Comparison of ENCODE assay signal across 9 cellular contexts in the genomic region with DNA sequence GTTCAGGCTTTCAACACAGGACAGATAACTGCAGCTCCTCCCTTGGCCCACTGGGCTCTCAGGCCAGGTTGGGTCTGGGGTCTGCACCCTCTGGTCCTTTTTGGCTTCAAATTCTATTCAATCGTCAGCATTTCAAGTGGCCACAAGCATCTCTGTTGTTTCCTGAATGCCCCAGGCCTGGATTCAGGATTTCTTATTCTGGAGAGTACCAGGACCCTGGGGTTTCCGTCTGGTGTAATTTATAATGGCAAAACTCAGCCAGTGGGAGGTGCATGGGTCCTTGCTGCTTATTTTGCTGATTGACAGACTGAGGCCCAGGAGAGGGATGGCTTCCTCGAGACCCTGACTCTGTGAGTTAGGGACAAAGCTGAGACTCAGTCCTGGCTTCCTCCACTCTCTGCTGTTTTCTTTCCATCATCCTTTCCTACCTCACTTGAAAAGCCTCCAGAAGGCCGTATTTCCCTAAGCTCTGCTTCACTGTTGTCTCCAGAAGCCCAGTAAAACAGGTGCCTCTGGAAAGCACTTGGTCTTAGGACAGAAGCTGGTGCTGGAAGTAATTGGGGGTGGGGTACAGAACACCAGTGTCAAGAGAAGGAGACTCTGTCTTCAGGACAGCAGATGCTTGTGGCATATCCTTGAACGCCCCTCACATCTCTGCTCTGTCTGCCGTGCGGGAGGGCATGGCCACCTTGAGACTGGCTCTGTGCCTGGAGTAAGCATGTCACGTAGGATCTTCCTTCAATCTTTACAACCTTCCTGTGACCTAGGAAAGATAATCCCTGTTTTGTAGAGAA. TPM values are rescaled to one million over a fixed set of nuclear protein-coding genes. Genes with fewer than 3 reads are reported as not detected.
DNase-seq lines count a peak whose midpoint lies in the region; ATAC-seq and TF ChIP-seq lines count a peak whose summit lies in the region.
"Had no signal": no experiment of that assay in that cellular context is flagged by ENCODE, and none has a peak within 500 bp of the region (broad histone marks: within the 10 kb centered on the region; RNA-seq: fewer than 3 reads in every experiment).

No MANE protein-coding gene starts in this region.

- peaks cover 42% of the 10 kb centered on the region for H3K36me3 Mint-ChIP-seq in activated CD4-positive, alpha-beta T cell treated with anti-CD3 and anti-CD28 coated beads, Interleukin-2, amount 10 ng/mL, durations not matched to agents 24 days and 14 days (ENCODE audit: low read depth)
- H3K36me3 Mint-ChIP-seq in mesothelial cell of epicardium: peaks cover 26% of the 10 kb centered on the region

- H3K27ac ChIP-seq in caudate nucleus (ENCODE audit: low read depth, low read length): peak overlapping the region; percentile 79
- peak overlapping the region; percentile 69 to 94 (median 86) for H3K27ac ChIP-seq in thyroid gland
- H3K27ac ChIP-seq: KMS-11 had no signal

- peaks cover 63 to 96% of the 10 kb centered on the region in 2 donors for H3K4me1 ChIP-seq in thyroid gland

- intact Hi-C loops in activated CD4-positive, alpha-beta T cell treated with anti-CD3 and anti-CD28 coated beads, Interleukin-2, amount 10 ng/mL, durations not matched to agents 24 days and 14 days (cut with micrococcal nuclease): loop anchor here (1.0 kb wide), 1 partner anchor 10 kb away; no protein-coding TSS in a partner anchor
- intact Hi-C loops in thyroid gland (cut with DNase I): no loop called here

- H3K27me3 ChIP-seq in thyroid gland: no peaks in the 10 kb centered on the region

- 45 to 65% methylated on average over 8 of the region's 8 CpGs for WGBS in thyroid gland, 2 donors

- peak overlapping the region in 1 of 3 donors; percentile 2 for H3K4me3 ChIP-seq in thyroid gland (replicated peaks in 1 of 3)

- H3K4me3 Mint-ChIP-seq in activated CD4-positive, alpha-beta T cell treated with anti-CD3 and anti-CD28 coated beads, Interleukin-2, amount 10 ng/mL, durations not matched to agents 24 days and 14 days: peak overlapping the region; percentile 75
- H3K4me3 Mint-ChIP-seq in mesothelial cell of epicardium: no peak overlapping the region

- no peak for TF ChIP-seq CTCF in mesothelial cell of epicardium (IDR thresholded peaks at IDR 0.05; ENCODE audit: unreplicated experiment)
- TF ChIP-seq CTCF in thyroid gland (IDR thresholded peaks at IDR 0.05): no peak

- H3K9me3 Mint-ChIP-seq in activated CD4-positive, alpha-beta T cell treated with anti-CD3 and anti-CD28 coated beads, Interleukin-2, amount 10 ng/mL, durations not matched to agents 24 days and 14 days: peaks cover 7% of the 10 kb centered on the region
- peaks cover 11% of the 10 kb centered on the region for H3K9me3 Mint-ChIP-seq in mesothelial cell of epicardium

- DNase-seq in activated CD4-positive, alpha-beta T cell treated with anti-CD3 and anti-CD28 coated beads, Interleukin-2, amount 10 ng/mL, durations not matched to agents 24 days and 14 days: no peak
- no peak for DNase-seq in activated CD4-positive, alpha-beta T cell treated with anti-CD3 and anti-CD28 coated beads for 1 hour
- DNase-seq in caudate nucleus (lab: John Stamatoyannopoulos, UW): no peak
- DNase-seq in mesothelial cell of epicardium (ENCODE audit: low spot score in 2 of 2, unreplicated experiment in 2 of 2): no peak
- DNase-seq in thyroid gland: no peak
- no peak for DNase-seq in cerebellar cortex (ENCODE audit: low spot score)

- no peaks in the 10 kb centered on the region for H3K36me3 ChIP-seq in thyroid gland

- ATAC-seq in GM19324 (IDR thresholded peaks at IDR 0.05; ENCODE audit: low FRiP score, unreplicated experiment) (no peak), HG03342 (IDR thresholded peaks at IDR 0.05; ENCODE audit: unreplicated experiment) (no peak)

- no peaks in the 10 kb centered on the region for H3K27me3 Mint-ChIP-seq in activated CD4-positive, alpha-beta T cell treated with anti-CD3 and anti-CD28 coated beads, Interleukin-2, amount 10 ng/mL, durations not matched to agents 24 days and 14 days
- H3K27me3 Mint-ChIP-seq in mesothelial cell of epicardium (ENCODE audit: low read depth): no peaks in the 10 kb centered on the region

- peaks cover 81% of the 10 kb centered on the region for H3K4me1 Mint-ChIP-seq in activated CD4-positive, alpha-beta T cell treated with anti-CD3 and anti-CD28 coated beads, Interleukin-2, amount 10 ng/mL, durations not matched to agents 24 days and 14 days
- peaks cover 44% of the 10 kb centered on the region for H3K4me1 Mint-ChIP-seq in mesothelial cell of epicardium

- H3K27ac Mint-ChIP-seq in activated CD4-positive, alpha-beta T cell treated with anti-CD3 and anti-CD28 coated beads, Interleukin-2, amount 10 ng/mL, durations not matched to agents 24 days and 14 days: peak overlapping the region; percentile 95
- peak overlapping the region; percentile 80 for H3K27ac Mint-ChIP-seq in mesothelial cell of epicardium

- H3K9me3 ChIP-seq in thyroid gland: no peaks in the 10 kb centered on the region

- TF ChIP-seq POLR2A in thyroid gland (IDR thresholded peaks at IDR 0.05): no peak

RNA-seq across cellular contexts. Expression of gene SH2D4B, which starts 39.5 kb away (rescaled TPM):
- total RNA-seq in activated CD4-positive, alpha-beta T cell treated with anti-CD3 and anti-CD28 coated beads, Interleukin-2, amount 10 ng/mL, durations not matched to agents 24 days and 14 days: 0.19 and 0.23 TPM in 2 replicates
- total RNA-seq in mesothelial cell of epicardium: 0.27 to 0.29 TPM (median 0.27 TPM) in 3 replicates
- total RNA-seq in thyroid gland: 1 to 10 TPM in 2 of 4 donors, not detected in 2; 1.1 to 1.6 TPM

RNA-seq across cellular contexts. Expression of gene TSPAN14, which starts 44.1 kb away (rescaled TPM):
- total RNA-seq in activated CD4-positive, alpha-beta T cell treated with anti-CD3 and anti-CD28 coated beads, Interleukin-2, amount 10 ng/mL, durations not matched to agents 24 days and 14 days: 57.8 and 61.7 TPM in 2 replicates
- total RNA-seq in mesothelial cell of epicardium: 106 to 113 TPM (median 109 TPM) in 3 replicates
- 10 to 100 TPM; 61.6 to 83.4 (median 77.9) TPM for total RNA-seq in thyroid gland
